Comparison of ENCODE assay signal across 15 cellular contexts in the genomic region with DNA sequence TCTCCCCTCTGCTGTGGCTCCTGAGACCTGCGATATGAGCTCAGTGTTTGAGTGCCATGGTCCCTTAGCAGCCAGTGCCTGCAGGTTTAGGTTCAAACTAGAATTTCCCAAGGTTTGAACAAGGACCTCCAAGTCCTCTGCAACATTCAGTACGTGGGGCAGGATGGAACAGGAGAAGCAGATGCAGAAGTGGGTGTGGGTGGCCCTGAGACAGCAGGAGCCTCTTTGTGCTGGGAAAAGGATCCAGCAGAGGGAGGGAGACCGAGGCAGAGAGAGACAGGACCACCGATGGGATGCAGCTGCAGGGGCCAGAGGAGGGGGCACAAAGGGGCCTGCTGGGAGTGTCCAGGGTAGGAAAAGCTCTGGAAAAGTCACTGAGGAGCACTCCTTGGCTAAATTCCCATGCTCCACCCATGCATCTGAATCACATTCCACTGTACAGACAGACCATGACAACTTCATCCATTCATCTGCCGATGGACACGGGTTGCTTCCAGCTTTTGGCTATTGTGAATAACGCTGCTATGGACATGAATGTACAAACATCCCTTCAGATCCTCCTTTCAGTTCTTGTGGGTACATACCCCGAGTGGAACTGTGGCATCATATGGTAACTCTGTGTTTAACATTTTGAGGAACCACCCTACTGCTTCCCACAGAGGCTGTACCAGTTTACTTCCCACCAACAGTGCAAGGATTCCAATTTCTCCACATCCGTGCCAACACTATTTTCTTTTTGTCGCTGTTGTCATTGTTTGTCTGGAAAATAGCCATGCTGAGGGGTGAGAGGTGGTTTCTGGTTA. TPM values are rescaled to one million over a fixed set of nuclear protein-coding genes. Genes with fewer than 3 reads are reported as not detected.
DNase-seq lines count a peak whose midpoint lies in the region; ATAC-seq and TF ChIP-seq lines count a peak whose summit lies in the region.
"Had no signal": no experiment of that assay in that cellular context is flagged by ENCODE, and none has a peak within 500 bp of the region (broad histone marks: within the 10 kb centered on the region; RNA-seq: fewer than 3 reads in every experiment).

No MANE protein-coding gene starts in this region.

- intact Hi-C loops in CD4-positive, alpha-beta T cell (cut with DNase I, micrococcal nuclease) = loop anchor here in 1 of 2 experiments (2.0 kb wide), 1 partner anchor 25 kb away; no protein-coding TSS in a partner anchor
- intact Hi-C loops in ovary (cut with DNase I) = no loop called here

- H3K36me3 ChIP-seq in ovary = no peaks in the 10 kb centered on the region
- H3K36me3 ChIP-seq: SJCRH30, tibial artery had no signal

- CTCF ChIA-PET in CD4-positive, alpha-beta T cell (lab: Charles Lee) = no interaction called here
- CTCF ChIA-PET in WTC11 (lab: Charles Lee) = interaction anchor here (0.9 kb wide), 1 partner anchor 28 kb away, joined by 3 read pairs; no protein-coding TSS in a partner anchor

- peaks cover 85% of the 10 kb centered on the region for H3K36me3 Mint-ChIP-seq in CD4-positive, alpha-beta T cell (ENCODE audit: low read depth)
- peaks cover 11 to 15% of the 10 kb centered on the region in 2 donors for H3K36me3 Mint-ChIP-seq in activated naive CD4-positive, alpha-beta T cell treated with anti-CD3 and anti-CD28 coated beads, Interleukin-2, amount 50 U/mL, for 72 hours
- peaks cover 19% of the 10 kb centered on the region for H3K36me3 Mint-ChIP-seq in memory B cell
- no peaks in the 10 kb centered on the region for H3K36me3 Mint-ChIP-seq in WTC11

- POLR2A ChIA-PET in CD4-positive, alpha-beta T cell (lab: Charles Lee) = interaction anchor here (0.5 to 5.3 kb wide), 6 partner anchors 10 to 74 kb away, joined by 3 to 39 read pairs (median 4); no protein-coding TSS in a partner anchor
- POLR2A ChIA-PET in WTC11 (lab: Charles Lee) = no interaction called here

- no peak for TF ChIP-seq CTCF in CD4-positive, alpha-beta T cell (IDR thresholded peaks at IDR 0.05)
- TF ChIP-seq CTCF in ovary (IDR thresholded peaks at IDR 0.05) = no peak
- TF ChIP-seq CTCF in WTC11 (IDR thresholded peaks at IDR 0.05) = no peak

- H3K4me1 ChIP-seq in ovary (ENCODE audit: insufficient read depth) = peaks cover 14% of the 10 kb centered on the region
- H3K4me1 ChIP-seq: tibial artery had no signal

- no peak for ATAC-seq in CD4-positive, alpha-beta T cell (ENCODE audit: poor library complexity)
- no peak for ATAC-seq in activated naive CD4-positive, alpha-beta T cell treated with anti-CD3 and anti-CD28 coated beads, Interleukin-2, amount 50 U/mL, for 72 hours
- ATAC-seq in memory B cell (ENCODE audit: low read depth) (no peak), GM21515 (IDR thresholded peaks at IDR 0.05; ENCODE audit: unreplicated experiment) (no peak), WTC11 (no peak)

- TF ChIP-seq EP300 in ovary (IDR thresholded peaks at IDR 0.05) = no peak

- WGBS in ovary, 3 donors = 51 to 58% (median 54%) methylated on average over 10 of the region's 10 CpGs

- TF ChIP-seq POLR2A in ovary (IDR thresholded peaks at IDR 0.05) = no peak

- peak overlapping the region; percentile 30 for H3K4me3 Mint-ChIP-seq in CD4-positive, alpha-beta T cell
- H3K4me3 Mint-ChIP-seq in memory B cell (no peak overlapping the region), WTC11 (no peak overlapping the region)

- peak overlapping the region; percentile 53 for H3K27ac ChIP-seq in CD4-positive, alpha-beta T cell (ENCODE audit: low read depth, low read length)
- no peak overlapping the region for H3K27ac ChIP-seq in ovary
- H3K27ac ChIP-seq: coronary artery, KMS-11, SJCRH30, tibial artery had no signal

- H3K9me3 ChIP-seq in CD4-positive, alpha-beta T cell (ENCODE audit: control insufficient read depth, low read length) = no peaks in the 10 kb centered on the region
- H3K9me3 ChIP-seq in ovary = no peaks in the 10 kb centered on the region
- H3K9me3 ChIP-seq: SJCRH30, tibial artery had no signal

- no peaks in the 10 kb centered on the region for H3K27me3 Mint-ChIP-seq in CD4-positive, alpha-beta T cell
- H3K27me3 Mint-ChIP-seq in memory B cell = no peaks in the 10 kb centered on the region
- no peaks in the 10 kb centered on the region for H3K27me3 Mint-ChIP-seq in WTC11 (ENCODE audit: low read depth)

- DNase-seq in Ammon's horn (ENCODE audit: low spot score) (peak; percentile 65), memory B cell (ENCODE audit: low spot score in 2 of 2) (no peak), ovary (no peak), WTC11 (ENCODE audit: low spot score) (no peak), NK-92 (lab: John Stamatoyannopoulos, UW; ENCODE audit: unreplicated experiment) (no peak)
- no peak for DNase-seq in CD4-positive, alpha-beta T cell
- no peak for DNase-seq in activated naive CD4-positive, alpha-beta T cell treated with anti-CD3 and anti-CD28 coated beads, Interleukin-2, amount 50 U/mL, for 72 hours (ENCODE audit: low spot score in 2 of 2)
- DNase-seq: activated gamma-delta T cell, DMS153, NCI-H2081, tibial artery had no signal

- no peak overlapping the region for H3K4me3 ChIP-seq in ovary
- H3K4me3 ChIP-seq: coronary artery, SJCRH30, tibial artery had no signal

- no peaks in the 10 kb centered on the region for H3K9me3 Mint-ChIP-seq in CD4-positive, alpha-beta T cell
- no peaks in the 10 kb centered on the region for H3K9me3 Mint-ChIP-seq in activated naive CD4-positive, alpha-beta T cell treated with anti-CD3 and anti-CD28 coated beads, Interleukin-2, amount 50 U/mL, for 72 hours
- H3K9me3 Mint-ChIP-seq in memory B cell (no peaks in the 10 kb centered on the region), WTC11 (no peaks in the 10 kb centered on the region)

- H3K27me3 ChIP-seq in CD4-positive, alpha-beta T cell (ENCODE audit: control insufficient read depth, insufficient read depth, low read length) = no peaks in the 10 kb centered on the region
- H3K27me3 ChIP-seq in ovary = no peaks in the 10 kb centered on the region
- H3K27me3 ChIP-seq: SJCRH30 had no signal

- H3K27ac Mint-ChIP-seq in CD4-positive, alpha-beta T cell = peak overlapping the region; percentile 99
- peak overlapping the region; percentile 53 to 68 for H3K27ac Mint-ChIP-seq in activated naive CD4-positive, alpha-beta T cell treated with anti-CD3 and anti-CD28 coated beads, Interleukin-2, amount 50 U/mL, for 72 hours
- H3K27ac Mint-ChIP-seq in memory B cell (peak overlapping the region; percentile 33), WTC11 (no peak overlapping the region)

- H3K4me1 Mint-ChIP-seq in CD4-positive, alpha-beta T cell (ENCODE audit: low read depth) = peaks cover 79% of the 10 kb centered on the region
- peaks cover 48% of the 10 kb centered on the region for H3K4me1 Mint-ChIP-seq in memory B cell
- H3K4me1 Mint-ChIP-seq in WTC11 = peaks cover 19% of the 10 kb centered on the region

TF ChIP-seq in WTC11, 78 proteins besides CTCF, POLR2A, EP300 and RAD21 (continues in another document):
- TF ChIP-seq CBFB (CRISPR knock-in tag; IDR thresholded peaks at IDR 0.05; ENCODE audit: low read depth) (no peak), TCF7 (CRISPR knock-in tag; IDR thresholded peaks at IDR 0.05; ENCODE audit: low read depth) (no peak), NFYB (CRISPR knock-in tag; conservative IDR thresholded peaks at IDR 0.05; ENCODE audit: low read depth) (no peak), KAT7 (CRISPR knock-in tag; IDR thresholded peaks at IDR 0.05; ENCODE audit: borderline replicate concordance) (no peak)
- TF ChIP-seq, protein P1, sequence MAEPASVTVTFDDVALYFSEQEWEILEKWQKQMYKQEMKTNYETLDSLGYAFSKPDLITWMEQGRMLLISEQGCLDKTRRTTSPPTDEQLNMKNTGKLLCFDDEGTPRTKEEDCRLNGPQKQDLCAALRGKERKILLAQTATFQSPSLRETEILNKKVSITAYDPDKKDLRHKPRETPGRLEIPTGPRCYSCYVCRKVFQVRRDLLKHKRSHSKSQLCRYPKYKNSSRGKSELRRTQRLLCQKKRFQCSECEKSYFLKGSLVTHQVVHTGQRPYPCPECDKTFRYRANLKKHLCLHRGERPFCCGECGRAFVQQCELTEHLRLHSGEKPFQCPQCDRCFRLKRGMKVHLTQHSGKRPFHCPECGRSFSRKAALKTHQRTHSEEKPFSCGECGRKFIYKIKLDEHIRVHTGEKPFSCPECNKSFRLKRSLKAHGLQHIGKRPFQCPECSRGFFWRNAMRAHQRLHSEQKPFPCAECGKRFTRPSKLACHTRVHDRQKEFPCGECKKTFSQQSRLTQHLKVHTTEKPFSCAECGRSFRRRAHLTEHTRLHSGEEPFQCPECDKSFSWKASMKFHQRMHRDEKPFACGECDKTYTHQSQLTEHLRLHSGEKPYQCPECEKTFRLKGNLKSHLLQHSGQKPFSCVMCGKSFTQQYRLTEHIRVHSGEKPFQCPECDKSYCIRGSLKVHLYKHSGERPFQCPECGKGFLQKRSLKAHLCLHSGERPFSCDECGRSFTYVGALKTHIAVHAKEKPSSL (CRISPR knock-in tag; conservative IDR thresholded peaks at IDR 0.05) = no peak
- TF ChIP-seq, protein P2, sequence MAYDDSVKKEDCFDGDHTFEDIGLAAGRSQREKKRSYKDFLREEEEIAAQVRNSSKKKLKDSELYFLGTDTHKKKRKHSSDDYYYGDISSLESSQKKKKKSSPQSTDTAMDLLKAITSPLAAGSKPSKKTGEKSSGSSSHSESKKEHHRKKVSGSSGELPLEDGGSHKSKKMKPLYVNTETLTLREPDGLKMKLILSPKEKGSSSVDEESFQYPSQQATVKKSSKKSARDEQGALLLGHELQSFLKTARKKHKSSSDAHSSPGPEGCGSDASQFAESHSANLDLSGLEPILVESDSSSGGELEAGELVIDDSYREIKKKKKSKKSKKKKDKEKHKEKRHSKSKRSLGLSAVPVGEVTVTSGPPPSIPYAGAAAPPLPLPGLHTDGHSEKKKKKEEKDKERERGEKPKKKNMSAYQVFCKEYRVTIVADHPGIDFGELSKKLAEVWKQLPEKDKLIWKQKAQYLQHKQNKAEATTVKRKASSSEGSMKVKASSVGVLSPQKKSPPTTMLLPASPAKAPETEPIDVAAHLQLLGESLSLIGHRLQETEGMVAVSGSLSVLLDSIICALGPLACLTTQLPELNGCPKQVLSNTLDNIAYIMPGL (CRISPR knock-in tag; IDR thresholded peaks at IDR 0.05) = no peak

RNA-seq across cellular contexts. Expression of a gene that starts 26.7 kb away (rescaled TPM):
- total RNA-seq in CD4-positive, alpha-beta T cell = 10 to 100 TPM; 33.9 to 35.6 TPM
- total RNA-seq in activated naive CD4-positive, alpha-beta T cell treated with anti-CD3 and anti-CD28 coated beads, Interleukin-2, amount 50 U/mL, for 72 hours = 10 to 100 TPM; 70.7 to 81.9 TPM
- 10 to 100 TPM; 30.5 to 66.1 (median 42.4) TPM for total RNA-seq in ovary
- 10 to 100 TPM in 1 of 2 donors, 1 to 10 TPM in 1; 9.6 to 42.5 TPM for polyA plus RNA-seq in ovary
- total RNA-seq in WTC11 (2021) = 11.5 to 13.2 TPM (median 11.9 TPM) in 3 replicates
- total RNA-seq: SJCRH30 had no signal
